In the genomic region with DNA sequence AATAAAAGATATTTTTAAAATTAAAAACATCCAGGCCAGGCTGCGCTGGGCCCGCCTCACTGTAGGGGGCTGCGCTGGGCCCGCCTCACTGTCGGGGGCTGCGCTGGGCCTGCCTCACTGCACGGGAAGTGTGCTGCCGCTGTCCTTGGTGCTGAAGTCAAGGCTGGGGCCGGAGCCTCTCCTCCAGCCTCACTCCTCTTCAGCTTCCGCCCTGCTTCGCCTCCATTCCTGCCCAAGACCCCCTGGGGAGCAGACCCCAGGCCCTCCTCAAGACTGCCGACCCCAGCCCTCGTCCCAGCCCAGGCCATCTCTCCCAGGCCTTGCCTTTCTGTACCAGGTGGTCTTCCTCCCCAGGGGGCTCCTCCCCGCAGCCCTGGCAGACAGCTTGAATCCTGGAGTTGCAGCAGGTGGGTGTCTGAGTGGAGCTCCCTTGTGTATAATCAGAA, we compare ENCODE assay signal across 9 cellular contexts. TPM values are rescaled to one million over a fixed set of nuclear protein-coding genes. Genes with fewer than 3 reads are reported as not detected.
DNase-seq lines count a peak whose midpoint lies in the region; ATAC-seq and TF ChIP-seq lines count a peak whose summit lies in the region.
"Had no signal": no experiment of that assay in that cellular context is flagged by ENCODE, and none has a peak within 500 bp of the region (broad histone marks: within the 10 kb centered on the region; RNA-seq: fewer than 3 reads in every experiment).

No MANE protein-coding gene starts in this region.

- no peaks in the 10 kb centered on the region for H3K9me3 Mint-ChIP-seq in CD4-positive, alpha-beta memory T cell
- H3K9me3 Mint-ChIP-seq in activated CD4-positive, alpha-beta T cell treated with anti-CD3 and anti-CD28 coated beads, Interleukin-2, amount 10 ng/mL, durations not matched to agents 24 days and 14 days, result no peaks in the 10 kb centered on the region

- in situ Hi-C loops in KBM-7 (cut with MboI; ENCODE audit: low pct_unique_long_range_greater_than_20kb, low sequenced_read_pairs), result no loop called here

- H3K9me3 ChIP-seq in CD4-positive, alpha-beta memory T cell (ENCODE audit: control insufficient read depth in 1 of 2, low read length in 2 of 2), result no peaks in the 10 kb centered on the region

- no peaks in the 10 kb centered on the region for H3K4me1 ChIP-seq in CD4-positive, alpha-beta memory T cell (ENCODE audit: insufficient read depth, low read length)

- no peaks in the 10 kb centered on the region for H3K27me3 ChIP-seq in CD4-positive, alpha-beta memory T cell (ENCODE audit: insufficient read depth, low read length)

- H3K36me3 ChIP-seq in CD4-positive, alpha-beta memory T cell (ENCODE audit: insufficient read depth, low read length), result no peaks in the 10 kb centered on the region

- DNase-seq in CD4-positive, alpha-beta memory T cell, result peak; percentile 40 to 47 (median 43)
- DNase-seq in KBM-7, result peak; percentile 63
- peak; percentile 91 for DNase-seq in activated CD4-positive, alpha-beta T cell treated with anti-CD3 and anti-CD28 coated beads, Interleukin-2, amount 10 ng/mL, durations not matched to agents 24 days and 14 days
- peak; percentile 52 for DNase-seq in epithelial cell of esophagus (ENCODE audit: low read depth)
- peak; percentile 50 for DNase-seq in stimulated activated CD4-positive, alpha-beta T cell treated with anti-CD3 and anti-CD28 coated beads, Interleukin-4, amount 100 ng/mL, for 1 hour
- no peak for DNase-seq in NCI-H526 (lab: John Stamatoyannopoulos, UW)

- ATAC-seq in GM21737 (IDR thresholded peaks at IDR 0.05; ENCODE audit: unreplicated experiment) (no peak), HG02852 (IDR thresholded peaks at IDR 0.05; ENCODE audit: unreplicated experiment) (no peak)

- intact Hi-C loops in CD4-positive, alpha-beta memory T cell (cut with micrococcal nuclease), result no loop called here
- intact Hi-C loops in activated CD4-positive, alpha-beta T cell treated with anti-CD3 and anti-CD28 coated beads, Interleukin-2, amount 10 ng/mL, durations not matched to agents 24 days and 14 days (cut with micrococcal nuclease), result no loop called here

- no peak overlapping the region for H3K4me3 ChIP-seq in CD4-positive, alpha-beta memory T cell (ENCODE audit: low read length in 2 of 2)
- H3K4me3 ChIP-seq in epithelial cell of esophagus (ENCODE audit: low read length), result no peak overlapping the region
- H3K4me3 ChIP-seq: skin epidermis had no signal

- peak overlapping the region in 1 of 7 donors; percentile 9 for H3K27ac Mint-ChIP-seq in CD4-positive, alpha-beta memory T cell
- H3K27ac Mint-ChIP-seq in activated CD4-positive, alpha-beta T cell treated with anti-CD3 and anti-CD28 coated beads, Interleukin-2, amount 10 ng/mL, durations not matched to agents 24 days and 14 days, result no peak overlapping the region

- H3K36me3 Mint-ChIP-seq in CD4-positive, alpha-beta memory T cell, result peaks cover 0 to 9% of the 10 kb centered on the region in 2 donors
- H3K36me3 Mint-ChIP-seq in activated CD4-positive, alpha-beta T cell treated with anti-CD3 and anti-CD28 coated beads, Interleukin-2, amount 10 ng/mL, durations not matched to agents 24 days and 14 days (ENCODE audit: low read depth), result no peaks in the 10 kb centered on the region

- H3K4me3 Mint-ChIP-seq in CD4-positive, alpha-beta memory T cell, result peak overlapping the region in 1 of 8 donors; percentile 45
- H3K4me3 Mint-ChIP-seq in activated CD4-positive, alpha-beta T cell treated with anti-CD3 and anti-CD28 coated beads, Interleukin-2, amount 10 ng/mL, durations not matched to agents 24 days and 14 days, result no peak overlapping the region

- H3K4me1 Mint-ChIP-seq in CD4-positive, alpha-beta memory T cell, result no peaks in the 10 kb centered on the region
- no peaks in the 10 kb centered on the region for H3K4me1 Mint-ChIP-seq in activated CD4-positive, alpha-beta T cell treated with anti-CD3 and anti-CD28 coated beads, Interleukin-2, amount 10 ng/mL, durations not matched to agents 24 days and 14 days

- H3K27me3 Mint-ChIP-seq in CD4-positive, alpha-beta memory T cell, result peaks cover 6 to 11% of the 10 kb centered on the region in 2 donors
- H3K27me3 Mint-ChIP-seq in activated CD4-positive, alpha-beta T cell treated with anti-CD3 and anti-CD28 coated beads, Interleukin-2, amount 10 ng/mL, durations not matched to agents 24 days and 14 days, result no peaks in the 10 kb centered on the region

- CTCF ChIA-PET in CD4-positive, alpha-beta memory T cell (lab: Charles Lee; ENCODE audit: partially characterized antibody), result no interaction called here

- TF ChIP-seq CTCF in epithelial cell of esophagus (IDR thresholded peaks at IDR 0.05; ENCODE audit: insufficient read depth, low read depth, low read length, missing control alignments), result no peak

- POLR2A ChIA-PET in CD4-positive, alpha-beta memory T cell (lab: Charles Lee; ENCODE audit: partially characterized antibody), result interaction anchor here (1.0 kb wide), 1 partner anchor 13 kb away, joined by 4 read pairs; no protein-coding TSS in a partner anchor

- H3K27ac ChIP-seq in CD4-positive, alpha-beta memory T cell (ENCODE audit: low read depth, low read length), result no peak overlapping the region
- H3K27ac ChIP-seq: skin epidermis had no signal

RNA-seq across cellular contexts. Expression of gene ENDOV, which starts 26.2 kb away (rescaled TPM):
- total RNA-seq in CD4-positive, alpha-beta memory T cell, result 10 to 100 TPM; 20.1 to 25.5 TPM
- 10 to 100 TPM; 10.1 to 15.5 TPM for polyA plus RNA-seq in CD4-positive, alpha-beta memory T cell
- 16.3 and 16.4 TPM in 2 replicates for total RNA-seq in activated CD4-positive, alpha-beta T cell treated with anti-CD3 and anti-CD28 coated beads, Interleukin-2, amount 10 ng/mL, durations not matched to agents 24 days and 14 days

RNA-seq across cellular contexts. Expression of gene NPTX1, which starts 35.3 kb away (rescaled TPM):
- not detected for total RNA-seq in CD4-positive, alpha-beta memory T cell
- under 1 TPM in 1 of 2 donors, not detected in 1; 0.38 TPM for polyA plus RNA-seq in CD4-positive, alpha-beta memory T cell
- total RNA-seq in activated CD4-positive, alpha-beta T cell treated with anti-CD3 and anti-CD28 coated beads, Interleukin-2, amount 10 ng/mL, durations not matched to agents 24 days and 14 days, result 30.4 and 31.6 TPM in 2 replicates

Comparison
In these comparisons a context has a peak if more than half of its experiments do, and no peak if none do; other contexts are left out.
1. DNase-seq: peak in CD4-positive, alpha-beta memory T cell (5 of 5), KBM-7 (single experiment), activated CD4-positive, alpha-beta T cell treated with anti-CD3 and anti-CD28 coated beads, Interleukin-2, amount 10 ng/mL, durations not matched to agents 24 days and 14 days (single experiment), epithelial cell of esophagus (single experiment) and stimulated activated CD4-positive, alpha-beta T cell treated with anti-CD3 and anti-CD28 coated beads, Interleukin-4, amount 100 ng/mL, for 1 hour (single experiment); none in NCI-H526 (0 of 2).
2. RNA of gene NPTX1, which starts 35.3 kb away (total RNA-seq): 30.4 to 31.6 TPM in activated CD4-positive, alpha-beta T cell treated with anti-CD3 and anti-CD28 coated beads, Interleukin-2, amount 10 ng/mL, durations not matched to agents 24 days and 14 days; not detected in CD4-positive, alpha-beta memory T cell; every median in the first group is over 10 times any median in the second.